In the genomic region with DNA sequence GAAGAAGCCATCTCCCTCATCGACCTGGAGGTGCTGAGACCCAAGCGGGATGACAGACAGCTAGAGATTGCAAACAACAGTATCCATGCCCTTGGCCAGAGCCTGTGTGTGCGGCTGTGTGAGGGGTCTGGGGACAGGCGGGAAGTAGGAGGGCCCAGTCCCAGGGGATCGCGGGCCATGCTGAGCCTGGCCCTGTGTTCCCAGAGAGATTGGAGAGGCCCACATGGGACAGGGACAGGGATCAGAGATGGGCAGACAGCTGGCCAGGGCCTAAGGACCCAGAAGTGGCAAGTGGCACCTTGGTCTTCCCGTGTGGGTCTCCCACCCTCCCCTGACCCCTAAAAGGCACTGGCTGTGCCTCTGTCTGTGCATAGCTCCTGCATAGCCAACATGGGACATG, we compare ENCODE assay signal across 21 cellular contexts. TPM values are rescaled to one million over a fixed set of nuclear protein-coding genes. Genes with fewer than 3 reads are reported as not detected.
DNase-seq lines count a peak whose midpoint lies in the region; ATAC-seq and TF ChIP-seq lines count a peak whose summit lies in the region.
"Had no signal": no experiment of that assay in that cellular context is flagged by ENCODE, and none has a peak within 500 bp of the region (broad histone marks: within the 10 kb centered on the region; RNA-seq: fewer than 3 reads in every experiment).

No MANE protein-coding gene starts in this region.

- ATAC-seq in SK-N-SH treated with all-trans-retinoic acid at 6 μM for 48 hours: no peak
- no peak for ATAC-seq in effector memory CD8-positive, alpha-beta T cell (replicated peaks)
- ATAC-seq: CD8-positive, alpha-beta T cell; HCT116; K562 had no signal

- H3K9ac ChIP-seq in SK-N-SH: no peak overlapping the region
- H3K9ac ChIP-seq: BLaER1, GM23248 had no signal

- peaks cover 0 to 9% of the 10 kb centered on the region in 2 donors for H3K4me1 Mint-ChIP-seq in effector memory CD8-positive, alpha-beta T cell (ENCODE audit: low read depth in 2 of 2)
- H3K4me1 Mint-ChIP-seq in CD8-positive, alpha-beta memory T cell: peaks cover 0 to 5% (median 0%) of the 10 kb centered on the region in 3 donors

- DNase-seq in SK-N-SH (peak; percentile 23), spleen (peak; percentile 54), A172 (ENCODE audit: low spot score) (no peak), adrenal gland (no peak)
- DNase-seq in effector memory CD8-positive, alpha-beta T cell: no peak
- no peak for DNase-seq in CD8-positive, alpha-beta memory T cell
- DNase-seq: CD8-positive, alpha-beta T cell; COR-L47; GM23248; HFFc6; IMR-90 had no signal

- H3K27ac ChIP-seq in SK-N-SH (ENCODE audit: low read depth in 2 of 2, low read length in 1 of 2) (no peak overlapping the region), spleen (no peak overlapping the region), adrenal gland (no peak overlapping the region)
- no peak overlapping the region for H3K27ac ChIP-seq in CD8-positive, alpha-beta memory T cell (ENCODE audit: low read depth, low read length)
- H3K27ac ChIP-seq: 22Rv1, BLaER1, GM23248, HL-60 had no signal

- no peak overlapping the region for H2AFZ ChIP-seq in SK-N-SH (ENCODE audit: low read depth)
- H2AFZ ChIP-seq: GM23248 had no signal

- H3K4me2 ChIP-seq in SK-N-SH: no peak overlapping the region
- H3K4me2 ChIP-seq: BLaER1 had no signal

- H3K4me3 ChIP-seq in SK-N-SH (ENCODE audit: low read depth in 2 of 2, low read length in 1 of 2) (no peak overlapping the region), spleen (no peak overlapping the region), adrenal gland (no peak overlapping the region)
- no peak overlapping the region for H3K4me3 ChIP-seq in CD8-positive, alpha-beta memory T cell (ENCODE audit: low read length)
- H3K4me3 ChIP-seq: BLaER1, GM23248, K562 had no signal

- POLR2A ChIA-PET in SK-N-SH (lab: Yijun Ruan, JAX): interaction anchor here (1.1 kb wide), 1 partner anchor 11 kb away, joined by 3 read pairs; no protein-coding TSS in a partner anchor
- POLR2A ChIA-PET in CD8-positive, alpha-beta memory T cell (lab: Charles Lee): no interaction called here

- no peaks in the 10 kb centered on the region for H3K27me3 ChIP-seq in SK-N-SH (ENCODE audit: insufficient read depth)
- H3K27me3 ChIP-seq in spleen (replicated peaks in 1 of 7): no peaks in the 10 kb centered on the region
- no peaks in the 10 kb centered on the region for H3K27me3 ChIP-seq in CD8-positive, alpha-beta memory T cell (ENCODE audit: insufficient read depth, low read length, poor library complexity, severe bottlenecking)
- H3K27me3 ChIP-seq in adrenal gland: no peaks in the 10 kb centered on the region
- H3K27me3 ChIP-seq: BLaER1 had no signal

- H3F3A ChIP-seq in SK-N-SH (replicated peaks; ENCODE audit: insufficient read depth): no peaks in the 10 kb centered on the region

- H3K9me2 ChIP-seq in SK-N-SH: no peaks in the 10 kb centered on the region

- H3K27ac Mint-ChIP-seq in effector memory CD8-positive, alpha-beta T cell: peak overlapping the region; percentile 75 to 81
- peak overlapping the region in 1 of 8 donors; percentile 56 for H3K27ac Mint-ChIP-seq in CD8-positive, alpha-beta memory T cell
- H3K27ac Mint-ChIP-seq: CD8-positive, alpha-beta T cell; HFFc6 had no signal

- TF ChIP-seq POLR2A in spleen (IDR thresholded peaks at IDR 0.05): no peak
- TF ChIP-seq POLR2A in adrenal gland (IDR thresholded peaks at IDR 0.05): no peak

- 85% methylated on average over 6 of the region's 7 CpGs for WGBS in SK-N-SH (ENCODE audit: low lambda C conversion rate)
- 78 to 99% (median 91%) methylated on average over 3 to 7 of the region's 7 CpGs for WGBS in spleen, 5 donors
- 85 to 96% (median 89%) methylated on average over 6 to 7 of the region's 7 CpGs for WGBS in adrenal gland, 4 donors

- intact Hi-C loops in spleen (cut with DNase I; ENCODE audit: low total_unique reads) (no loop called here), adrenal gland (cut with DNase I) (no loop called here)

- H3K9me3 Mint-ChIP-seq in effector memory CD8-positive, alpha-beta T cell: no peaks in the 10 kb centered on the region
- no peaks in the 10 kb centered on the region for H3K9me3 Mint-ChIP-seq in CD8-positive, alpha-beta memory T cell
- H3K9me3 Mint-ChIP-seq: CD8-positive, alpha-beta T cell; HFFc6 had no signal

- no peak for TF ChIP-seq EP300 in SK-N-SH (IDR thresholded peaks at IDR 0.05; ENCODE audit: borderline replicate concordance in 1 of 2, low read depth in 1 of 2, low read length in 1 of 2)

- H4K20me1 ChIP-seq in SK-N-SH (ENCODE audit: insufficient read depth): no peaks in the 10 kb centered on the region
- H4K20me1 ChIP-seq: BLaER1 had no signal

- H3K4me3 Mint-ChIP-seq in effector memory CD8-positive, alpha-beta T cell: no peak overlapping the region
- H3K4me3 Mint-ChIP-seq in CD8-positive, alpha-beta memory T cell: peak overlapping the region in 1 of 7 donors; percentile 72
- H3K4me3 Mint-ChIP-seq: CD8-positive, alpha-beta T cell; HFFc6 had no signal

- no peaks in the 10 kb centered on the region for H3K36me3 Mint-ChIP-seq in effector memory CD8-positive, alpha-beta T cell (ENCODE audit: insufficient read depth)
- H3K36me3 Mint-ChIP-seq in CD8-positive, alpha-beta memory T cell: peaks cover 0 to 9% (median 6%) of the 10 kb centered on the region in 3 donors

- no peak for TF ChIP-seq RAD21 in SK-N-SH (IDR thresholded peaks at IDR 0.05; ENCODE audit: low read length)

- H3K79me2 ChIP-seq in SK-N-SH (ENCODE audit: insufficient read depth): no peaks in the 10 kb centered on the region

- H3K27me3 Mint-ChIP-seq in effector memory CD8-positive, alpha-beta T cell: no peaks in the 10 kb centered on the region
- peaks cover 0 to 2% of the 10 kb centered on the region in 2 donors for H3K27me3 Mint-ChIP-seq in CD8-positive, alpha-beta memory T cell

- CTCF ChIA-PET in SK-N-SH (lab: Yijun Ruan, JAX): no interaction called here
- CTCF ChIA-PET in CD8-positive, alpha-beta memory T cell (lab: Charles Lee): no interaction called here

- H3K36me3 ChIP-seq in SK-N-SH (replicated peaks in 1 of 2; ENCODE audit: control insufficient read depth in 1 of 2, insufficient read depth in 2 of 2, low read length in 1 of 2) (no peaks in the 10 kb centered on the region), spleen (peaks cover 0 to 63% (median 5%) of the 10 kb centered on the region in 6 donors), adrenal gland (replicated peaks in 1 of 2) (peaks cover 0 to 19% of the 10 kb centered on the region in 2 donors)
- H3K36me3 ChIP-seq in CD8-positive, alpha-beta memory T cell (ENCODE audit: insufficient read depth, low read length): no peaks in the 10 kb centered on the region

- TF ChIP-seq CTCF in SK-N-SH (IDR thresholded peaks at IDR 0.05) (no peak), spleen (IDR thresholded peaks at IDR 0.05 in 8 of 11, conservative IDR thresholded peaks at IDR 0.05 in 3 of 11) (no peak), adrenal gland (IDR thresholded peaks at IDR 0.05) (no peak)

- H3K9me3 ChIP-seq in SK-N-SH (no peaks in the 10 kb centered on the region), spleen (no peaks in the 10 kb centered on the region), adrenal gland (replicated peaks in 1 of 3) (no peaks in the 10 kb centered on the region)
- no peaks in the 10 kb centered on the region for H3K9me3 ChIP-seq in CD8-positive, alpha-beta memory T cell (ENCODE audit: low read length)
- H3K9me3 ChIP-seq: BLaER1 had no signal

- H3K4me1 ChIP-seq in SK-N-SH (ENCODE audit: control insufficient read depth in 1 of 2, insufficient read depth in 2 of 2, low read depth in 1 of 2, low read length in 1 of 2) (peaks cover 0 to 15% of the 10 kb centered on the region in 2 experiments; a peak in 2 of 4 replicates), spleen (peaks cover 0 to 17% (median 7%) of the 10 kb centered on the region in 6 donors), adrenal gland (replicated peaks in 1 of 2) (no peaks in the 10 kb centered on the region)
- no peaks in the 10 kb centered on the region for H3K4me1 ChIP-seq in CD8-positive, alpha-beta memory T cell (ENCODE audit: insufficient read depth, low read length)

TF ChIP-seq in SK-N-SH, 30 proteins besides CTCF, POLR2A, EP300 and RAD21:
- TF ChIP-seq NFIC (IDR thresholded peaks at IDR 0.05; ENCODE audit: borderline replicate concordance) (no peak), RFX5 (IDR thresholded peaks at IDR 0.05; ENCODE audit: low read length) (no peak), MXI1 (IDR thresholded peaks at IDR 0.05; ENCODE audit: low read depth, low read length) (no peak), JUND (IDR thresholded peaks at IDR 0.05) (no peak), FOXM1 (IDR thresholded peaks at IDR 0.05; ENCODE audit: low read depth) (no peak), ELF1 (IDR thresholded peaks at IDR 0.05) (no peak), FOSL2 (IDR thresholded peaks at IDR 0.05; ENCODE audit: borderline replicate concordance, low read depth) (no peak)

TF ChIP-seq in SK-N-SH treated with all-trans-retinoic acid at 6 μM for 48 hours, 23 proteins besides CTCF, POLR2A, EP300 and RAD21 (continues in another document):
- no peak for TF ChIP-seq ZNF8 (CRISPR knock-in tag; IDR thresholded peaks at IDR 0.05)
- no peak for TF ChIP-seq ARNTL (CRISPR knock-in tag; IDR thresholded peaks at IDR 0.05; ENCODE audit: borderline replicate concordance, low read depth)
- no peak for TF ChIP-seq ZFP3 (CRISPR knock-in tag; IDR thresholded peaks at IDR 0.05)
- no peak for TF ChIP-seq OSR1 (CRISPR knock-in tag; IDR thresholded peaks at IDR 0.05)
- TF ChIP-seq SNAI2 (CRISPR knock-in tag; IDR thresholded peaks at IDR 0.05): no peak
- TF ChIP-seq ZNF70 (CRISPR knock-in tag; IDR thresholded peaks at IDR 0.05): no peak

RNA-seq across cellular contexts. Expression of gene RHO, which starts 10.9 kb away (rescaled TPM):
- polyA plus RNA-seq in SK-N-SH (2012; rRNA removed) (not detected in 2 replicates), spleen (not detected), adrenal gland (not detected)
- polyA plus RNA-seq in SK-N-SH (2012; cell fraction: cytosol; rRNA removed): not detected in 2 replicates
- polyA plus RNA-seq in SK-N-SH (2012; cell fraction: nucleus; rRNA removed): not detected in 2 replicates
- total RNA-seq in spleen (not detected), adrenal gland (not detected)
- not detected for total RNA-seq in CD8-positive, alpha-beta memory T cell
- polyA plus RNA-seq in CD8-positive, alpha-beta memory T cell: not detected
- total RNA-seq in A172 (2014; rRNA removed; shearing (Covaris generic)): not detected in 2 replicates
- total RNA-seq: A673; CD8-positive, alpha-beta T cell; GM23248; H4; HFFc6; HT1080; IMR-90; K562 had no signal
- polyA plus RNA-seq: AG04450, GM23248, IMR-90, K562 had no signal

RNA-seq across cellular contexts. Expression of gene H1-8, which starts 25.5 kb away (rescaled TPM):
- polyA plus RNA-seq in SK-N-SH (2012; rRNA removed) (not detected in 2 replicates), spleen (not detected), adrenal gland (not detected)
- polyA plus RNA-seq in SK-N-SH (2012; cell fraction: cytosol; rRNA removed): not detected in 2 replicates
- polyA plus RNA-seq in SK-N-SH (2012; cell fraction: nucleus; rRNA removed): not detected in 2 replicates
- total RNA-seq in spleen (not detected), adrenal gland (not detected)
- total RNA-seq in CD8-positive, alpha-beta memory T cell: not detected
- polyA plus RNA-seq in CD8-positive, alpha-beta memory T cell: not detected
- not detected in 2 replicates for total RNA-seq in A172 (2014; rRNA removed; shearing (Covaris generic))
- total RNA-seq: A673; CD8-positive, alpha-beta T cell; GM23248; H4; HFFc6; HT1080; IMR-90; K562 had no signal
- polyA plus RNA-seq: AG04450, GM23248, IMR-90, K562 had no signal

Comparison
In these comparisons a context has a peak if more than half of its experiments do, and no peak if none do; other contexts are left out.
1. DNase-seq: peak in SK-N-SH (single experiment) and spleen (single experiment); none in effector memory CD8-positive, alpha-beta T cell (0 of 3), CD8-positive, alpha-beta memory T cell (0 of 5), A172 (single experiment) and adrenal gland (0 of 7).